Comparison of ENCODE assay signal across 1 cellular context in genomic region chr7:97078023-97078988, GRCh38.
TF ChIP-seq lines count a peak whose summit lies in the region.

No MANE protein-coding gene starts in this region.

TF ChIP-seq in GM23338, 12 proteins besides CTCF, POLR2A, EP300 and RAD21 (continued from another document):
- TF ChIP-seq ZNF462 (CRISPR knock-in tag; IDR thresholded peaks at IDR 0.05) (no peak), REST (IDR thresholded peaks at IDR 0.05; ENCODE audit: unreplicated experiment) (no peak), EZH2phosphoT487 (IDR thresholded peaks at IDR 0.05; ENCODE audit: unreplicated experiment) (no peak)
TF ChIP-seq in GM23338: peak in this region for 0.
